Comparison of ENCODE assay signal across 1 cellular context in the genomic region with DNA sequence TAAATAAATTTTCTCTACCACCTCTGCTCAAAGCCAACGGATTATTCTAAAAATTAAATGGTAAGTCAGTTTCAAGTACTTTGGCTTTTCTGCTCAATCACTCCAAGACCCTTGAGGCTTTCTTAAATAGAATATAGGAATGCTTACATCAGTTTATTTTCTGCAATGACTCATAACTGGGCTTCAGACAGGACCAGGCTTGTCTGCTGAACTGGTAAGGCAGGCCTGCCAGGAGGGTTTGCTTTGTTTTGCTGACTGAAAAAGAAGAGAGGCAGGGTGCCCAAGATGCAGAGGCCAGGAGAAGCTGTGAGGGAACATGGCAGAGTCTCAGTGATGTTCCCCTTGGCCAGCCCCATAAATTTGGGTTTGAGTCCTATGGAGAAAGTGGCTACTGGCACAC.
TF ChIP-seq lines count a peak whose summit lies in the region.

No MANE protein-coding gene starts in this region.

TF ChIP-seq in IMR-90, 13 proteins besides CTCF, POLR2A, EP300 and RAD21 (continued from another document):
- TF ChIP-seq, protein P1, sequence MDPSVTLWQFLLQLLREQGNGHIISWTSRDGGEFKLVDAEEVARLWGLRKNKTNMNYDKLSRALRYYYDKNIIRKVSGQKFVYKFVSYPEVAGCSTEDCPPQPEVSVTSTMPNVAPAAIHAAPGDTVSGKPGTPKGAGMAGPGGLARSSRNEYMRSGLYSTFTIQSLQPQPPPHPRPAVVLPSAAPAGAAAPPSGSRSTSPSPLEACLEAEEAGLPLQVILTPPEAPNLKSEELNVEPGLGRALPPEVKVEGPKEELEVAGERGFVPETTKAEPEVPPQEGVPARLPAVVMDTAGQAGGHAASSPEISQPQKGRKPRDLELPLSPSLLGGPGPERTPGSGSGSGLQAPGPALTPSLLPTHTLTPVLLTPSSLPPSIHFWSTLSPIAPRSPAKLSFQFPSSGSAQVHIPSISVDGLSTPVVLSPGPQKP (IDR thresholded peaks at IDR 0.05; ENCODE audit: borderline replicate concordance, low read depth, low read length), result no peak
TF ChIP-seq in IMR-90: peak in this region for 1.
